Comparison of ENCODE assay signal across 9 cellular contexts in genomic region chr21:36297555-36297937, GRCh38. TPM values are rescaled to one million over a fixed set of nuclear protein-coding genes. Genes with fewer than 3 reads are reported as not detected.
A peak's percentile ranks its signal among the peaks of the same experiment; 100 is the strongest.
DNase-seq lines count a peak whose midpoint lies in the region; ATAC-seq and TF ChIP-seq lines count a peak whose summit lies in the region.
"Had no signal": no experiment of that assay in that cellular context is flagged by ENCODE, and none has a peak within 500 bp of the region (broad histone marks: within the 10 kb centered on the region; RNA-seq: fewer than 3 reads in every experiment).

No MANE protein-coding gene starts in this region.

- H3K4me2 ChIP-seq in DND-41 (ENCODE audit: insufficient read depth, low read length) (no peak overlapping the region), OCI-LY1 (ENCODE audit: low read length) (peak overlapping the region; percentile 81)

- no peak for ATAC-seq in DND-41 (ENCODE audit: insufficient read depth, low read depth)
- ATAC-seq in HG02798 (IDR thresholded peaks at IDR 0.05; ENCODE audit: poor library complexity, unreplicated experiment), result no peak
- ATAC-seq in aorta (ENCODE audit: low FRiP score), result no peak

- H3K4me3 ChIP-seq in DND-41 (ENCODE audit: low read depth in 1 of 2, low read length in 2 of 2), result no peak overlapping the region
- peak overlapping the region; percentile 52 for H3K4me3 ChIP-seq in OCI-LY1 (ENCODE audit: low read depth, low read length, poor library complexity, severe bottlenecking)
- H3K4me3 ChIP-seq in coronary artery, result peak overlapping the region; percentile 44
- peak overlapping the region; percentile 42 for H3K4me3 ChIP-seq in rectal smooth muscle tissue (ENCODE audit: low read length)
- H3K4me3 ChIP-seq in aorta (ENCODE audit: low read length in 2 of 2), result no peak overlapping the region

- no peaks in the 10 kb centered on the region for H3K9me2 ChIP-seq in OCI-LY1 (ENCODE audit: low read depth, low read length)

- 92 to 97% methylated on average over 3 of the region's 3 CpGs for WGBS in aorta, 2 donors

- H3K9ac ChIP-seq in DND-41 (ENCODE audit: low read depth, low read length) (no peak overlapping the region), OCI-LY1 (ENCODE audit: low read length) (peak overlapping the region; percentile 74), rectal smooth muscle tissue (ENCODE audit: low read length) (peak overlapping the region; percentile 24)

- 0 out of 2 replicates have a peak, but pooled peaks cover 3% of the 10 kb centered on the region for H3F3A ChIP-seq in OCI-LY1 (ENCODE audit: insufficient read depth, low read length)

- H3K4me1 ChIP-seq in DND-41 (ENCODE audit: insufficient read depth, low read length) (peaks cover 10% of the 10 kb centered on the region), OCI-LY1 (ENCODE audit: insufficient read depth, low read length, severe bottlenecking) (peaks cover 31% of the 10 kb centered on the region), rectal smooth muscle tissue (ENCODE audit: control insufficient read depth, insufficient read depth, low read length) (no peaks in the 10 kb centered on the region), aorta (ENCODE audit: control insufficient read depth in 1 of 2, insufficient read depth in 2 of 2, low read length in 2 of 2) (no peaks in the 10 kb centered on the region)

- no peaks in the 10 kb centered on the region for H3K79me2 ChIP-seq in DND-41 (ENCODE audit: insufficient read depth, low read length)
- no peaks in the 10 kb centered on the region for H3K79me2 ChIP-seq in OCI-LY1 (ENCODE audit: insufficient read depth, low read length)

- H3K9me3 ChIP-seq in DND-41 (ENCODE audit: insufficient read depth, low read length, severe bottlenecking), result no peaks in the 10 kb centered on the region
- no peaks in the 10 kb centered on the region for H3K9me3 ChIP-seq in OCI-LY1 (ENCODE audit: low read length)
- no peaks in the 10 kb centered on the region for H3K9me3 ChIP-seq in aorta (ENCODE audit: control insufficient read depth, low read length)

- H2AFZ ChIP-seq in DND-41 (ENCODE audit: low read depth, low read length) (peak overlapping the region; percentile 57; the same call in 1 of the 2 replicates), OCI-LY1 (ENCODE audit: low read length) (no peak overlapping the region)

- H3K27ac ChIP-seq in DND-41 (ENCODE audit: low read length) (no peak overlapping the region; the same call in 1 of the 2 replicates), OCI-LY1 (ENCODE audit: low read depth, low read length, poor library complexity, severe bottlenecking) (peak overlapping the region; percentile 94), coronary artery (peak overlapping the region in 1 of 2 donors; percentile 65), rectal smooth muscle tissue (ENCODE audit: low read depth, low read length) (no peak overlapping the region), aorta (ENCODE audit: low read depth in 1 of 2, low read length in 2 of 2) (no peak overlapping the region)

- DNase-seq in DND-41, result no peak
- DNase-seq in coronary artery (ENCODE audit: low spot score), result no peak
- DNase-seq in NCI-H128 (lab: John Stamatoyannopoulos, UW; ENCODE audit: unreplicated experiment), result no peak
- no peak for DNase-seq in aorta
- DNase-seq in NCI-H1048 (lab: John Stamatoyannopoulos, UW), result no peak
- DNase-seq: NCI-H510A had no signal

- H4K20me1 ChIP-seq in DND-41 (ENCODE audit: insufficient read depth, low read length) (no peaks in the 10 kb centered on the region), OCI-LY1 (ENCODE audit: insufficient read depth, low read length) (no peaks in the 10 kb centered on the region)

- intact Hi-C loops in aorta (cut with DNase I), result no loop called here

- H3K36me3 ChIP-seq in DND-41 (ENCODE audit: insufficient read depth, low read length), result peaks cover 6% of the 10 kb centered on the region; the same call in 1 of the 2 replicates
- H3K36me3 ChIP-seq in OCI-LY1 (ENCODE audit: insufficient read depth, low read length), result no peaks in the 10 kb centered on the region
- H3K36me3 ChIP-seq in rectal smooth muscle tissue (ENCODE audit: control insufficient read depth, insufficient read depth, low read length), result peaks cover 3% of the 10 kb centered on the region
- no peaks in the 10 kb centered on the region for H3K36me3 ChIP-seq in aorta (ENCODE audit: control insufficient read depth in 1 of 2, insufficient read depth in 2 of 2, low read length in 1 of 2)

- no peaks in the 10 kb centered on the region for H3K27me3 ChIP-seq in DND-41 (ENCODE audit: insufficient read depth, low read length, poor library complexity)
- no peaks in the 10 kb centered on the region for H3K27me3 ChIP-seq in OCI-LY1 (ENCODE audit: insufficient read depth, low read length)
- H3K27me3 ChIP-seq in rectal smooth muscle tissue (ENCODE audit: control insufficient read depth, insufficient read depth, low read length), result no peaks in the 10 kb centered on the region
- no peaks in the 10 kb centered on the region for H3K27me3 ChIP-seq in aorta (ENCODE audit: control insufficient read depth in 1 of 2, insufficient read depth in 2 of 2, low read length in 1 of 2)

- TF ChIP-seq CTCF in DND-41 (IDR thresholded peaks at IDR 0.05; ENCODE audit: borderline replicate concordance, extremely low read depth, low read length, poor library complexity, severe bottlenecking), result no peak
- no peak for TF ChIP-seq CTCF in OCI-LY1 (IDR thresholded peaks at IDR 0.05; ENCODE audit: low read length)
- TF ChIP-seq CTCF in coronary artery (IDR thresholded peaks at IDR 0.05), result no peak

RNA-seq across cellular contexts. Expression of gene MORC3, which starts 22.5 kb away (rescaled TPM):
- 10 to 100 TPM; 38.7 to 45.2 TPM for total RNA-seq in aorta
- polyA plus RNA-seq in aorta, result 10 to 100 TPM; 12.0 to 18.3 TPM

Comparison
In these comparisons a context has a peak if more than half of its experiments do, and no peak if none do; other contexts are left out.
1. H3K4me3 ChIP-seq: peak in OCI-LY1 (single experiment), coronary artery (single experiment) and rectal smooth muscle tissue (single experiment); none in DND-41 (0 of 2) and aorta (0 of 2).